Comparison of ENCODE assay signal across 8 cellular contexts in the genomic region with DNA sequence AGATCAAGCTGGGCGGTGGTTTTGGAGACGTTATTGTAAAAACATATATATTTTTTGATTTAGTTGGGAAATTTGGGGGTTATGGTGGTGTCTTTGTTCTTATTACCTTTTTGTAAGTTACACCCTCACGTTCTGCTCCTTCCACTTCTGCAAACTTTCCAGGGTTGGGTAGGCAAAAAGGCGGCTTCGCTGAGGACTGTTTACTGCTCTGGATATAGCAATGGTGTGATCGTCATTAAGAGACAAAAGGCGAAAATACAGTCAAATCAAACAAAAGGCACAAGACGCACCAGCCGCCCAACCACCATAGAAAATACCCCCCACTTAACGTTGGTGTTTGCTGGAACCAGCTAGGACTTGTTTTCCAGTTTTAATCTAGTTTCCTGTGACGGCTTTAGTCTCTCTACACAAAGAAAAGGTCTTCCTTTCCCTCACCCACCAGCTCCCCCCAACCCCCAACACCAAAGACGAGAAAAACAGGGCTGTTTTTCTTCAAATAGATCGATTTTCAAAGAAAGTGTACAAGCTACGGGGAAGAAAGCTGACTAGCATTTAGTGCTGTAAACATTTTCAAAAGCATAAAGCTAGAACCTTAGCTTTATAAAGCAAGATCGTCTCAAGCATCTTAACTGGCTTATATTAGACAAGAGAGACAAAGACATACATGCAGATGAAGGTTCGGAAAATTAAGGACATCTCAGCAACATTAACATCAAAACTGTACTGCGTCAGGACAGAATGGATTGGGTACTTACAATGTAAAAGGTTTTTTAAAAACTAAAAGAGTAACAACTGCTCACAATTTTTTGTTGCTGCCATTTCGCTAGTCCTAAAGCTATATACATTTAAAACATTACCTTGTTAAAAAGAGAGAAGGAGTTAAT. TPM values are rescaled to one million over a fixed set of nuclear protein-coding genes. Genes with fewer than 3 reads are reported as not detected.
DNase-seq lines count a peak whose midpoint lies in the region; TF ChIP-seq lines count a peak whose summit lies in the region.

No MANE protein-coding gene starts in this region.

- POLR2A ChIA-PET in Caco-2 (lab: Charles Lee) = interaction anchor here (0.5 to 2.2 kb wide), 5 partner anchors 8 to 1714 kb away, joined by 4 to 17 read pairs (median 10); a partner anchor contains a TSS

- TF ChIP-seq CTCF in Caco-2 (IDR thresholded peaks at IDR 0.05; ENCODE audit: insufficient read depth in 1 of 2, low read depth in 1 of 2, low read length in 1 of 2, severe bottlenecking in 1 of 2, unreplicated experiment in 1 of 2) = no peak
- TF ChIP-seq CTCF in LNCaP clone FGC (IDR thresholded peaks at IDR 0.05; ENCODE audit: control insufficient read depth, extremely low read depth, insufficient read depth) = no peak
- TF ChIP-seq CTCF in coronary artery (IDR thresholded peaks at IDR 0.05) = no peak
- no peak for TF ChIP-seq CTCF in tibial artery (IDR thresholded peaks at IDR 0.05)

- H3K27me3 Mint-ChIP-seq in Caco-2 (ENCODE audit: insufficient read depth, unreplicated experiment) = no peaks in the 10 kb centered on the region
- no peaks in the 10 kb centered on the region for H3K27me3 Mint-ChIP-seq in T-helper 2 cell treated with Interferon-gamma antibody and Interleukin-4, amounts not matched to agents 5 μg/mL and 100 μg/mL, for 36 hours (ENCODE audit: low read depth)

- CTCF ChIA-PET in Caco-2 (lab: Charles Lee) = interaction anchor here (0.6 to 3.1 kb wide), 4 partner anchors 8 to 87 kb away, joined by 3 to 46 read pairs (median 6); a partner anchor contains a TSS

- H3K27ac ChIP-seq in coronary artery (peak overlapping the region; percentile 100), tibial artery (peak overlapping the region; percentile 100)

- H3K4me3 Mint-ChIP-seq in Caco-2 (ENCODE audit: unreplicated experiment) = peak overlapping the region; percentile 81
- H3K4me3 Mint-ChIP-seq in T-helper 2 cell treated with Interferon-gamma antibody and Interleukin-4, amounts not matched to agents 5 μg/mL and 100 μg/mL, for 36 hours = peak overlapping the region; percentile 86

- TSS peak; percentile 47 for BruUV-seq in Caco-2 (replicated peaks; lab: Mats Ljungman, UMichigan)

- intact Hi-C loops in Caco-2 (cut with micrococcal nuclease; ENCODE audit: unreplicated experiment) = loop anchor here (10.0 kb wide), 1 partner anchor 733 kb away; no protein-coding TSS in a partner anchor
- intact Hi-C loops in tibial artery (cut with DNase I; ENCODE audit: low total_unique reads) = no loop called here

- H3K9me3 Mint-ChIP-seq in Caco-2 (ENCODE audit: unreplicated experiment) = no peaks in the 10 kb centered on the region
- no peaks in the 10 kb centered on the region for H3K9me3 Mint-ChIP-seq in T-helper 2 cell treated with Interferon-gamma antibody and Interleukin-4, amounts not matched to agents 5 μg/mL and 100 μg/mL, for 36 hours

- H3K4me1 ChIP-seq in Caco-2 (peaks cover 29% of the 10 kb centered on the region), tibial artery (peaks cover 0 to 42% (median 36%) of the 10 kb centered on the region in 4 donors)

- peaks cover 28% of the 10 kb centered on the region for H3K4me1 Mint-ChIP-seq in Caco-2 (ENCODE audit: low read depth, unreplicated experiment)
- H3K4me1 Mint-ChIP-seq in T-helper 2 cell treated with Interferon-gamma antibody and Interleukin-4, amounts not matched to agents 5 μg/mL and 100 μg/mL, for 36 hours (ENCODE audit: low read depth) = peaks cover 29% of the 10 kb centered on the region

- DNase-seq in Caco-2 = no peak
- DNase-seq in LNCaP clone FGC (ENCODE audit: low read depth) = no peak
- DNase-seq in T-helper 2 cell treated with Interferon-gamma antibody and Interleukin-4, amounts not matched to agents 5 μg/mL and 100 μg/mL, for 36 hours (ENCODE audit: low spot score) = no peak
- no peak for DNase-seq in coronary artery (ENCODE audit: low spot score)
- peak; percentile 64 for DNase-seq in medulla oblongata (ENCODE audit: extremely low spot score)
- DNase-seq in tibial artery = no peak
- no peak for DNase-seq in GM19240 (ENCODE audit: insufficient read length, low spot score)
- no peak for DNase-seq in cerebellar cortex (ENCODE audit: low spot score)

- peak overlapping the region; percentile 96 for H3K27ac Mint-ChIP-seq in Caco-2 (ENCODE audit: unreplicated experiment)
- H3K27ac Mint-ChIP-seq in T-helper 2 cell treated with Interferon-gamma antibody and Interleukin-4, amounts not matched to agents 5 μg/mL and 100 μg/mL, for 36 hours = peak overlapping the region; percentile 98

- peak overlapping the region; percentile 80 for H3K4me3 ChIP-seq in Caco-2 (ENCODE audit: low read depth, low read length)
- H3K4me3 ChIP-seq in LNCaP clone FGC (ENCODE audit: low read depth, low read length) = peak overlapping the region; percentile 62
- H3K4me3 ChIP-seq in coronary artery = peak overlapping the region; percentile 94
- peak overlapping the region; percentile 90 to 91 for H3K4me3 ChIP-seq in tibial artery

- H3K36me3 ChIP-seq in Caco-2 (ENCODE audit: control insufficient read depth, insufficient read depth, low read length) (no peaks in the 10 kb centered on the region; the same call in 1 of the 2 replicates), tibial artery (peaks cover 0 to 6% (median 0%) of the 10 kb centered on the region in 3 donors)

- H3K36me3 Mint-ChIP-seq in Caco-2 (ENCODE audit: insufficient read depth, unreplicated experiment) = peaks cover 62% of the 10 kb centered on the region
- peaks cover 39% of the 10 kb centered on the region for H3K36me3 Mint-ChIP-seq in T-helper 2 cell treated with Interferon-gamma antibody and Interleukin-4, amounts not matched to agents 5 μg/mL and 100 μg/mL, for 36 hours (ENCODE audit: low read depth)

- H3K27me3 ChIP-seq in Caco-2 (replicated peaks; ENCODE audit: control insufficient read depth, insufficient read depth, low read length) (no peaks in the 10 kb centered on the region), tibial artery (no peaks in the 10 kb centered on the region)

- H3K9me3 ChIP-seq in Caco-2 (no peaks in the 10 kb centered on the region), tibial artery (no peaks in the 10 kb centered on the region)

RNA-seq across cellular contexts. Expression of a gene that starts 2.0 kb away (rescaled TPM):
- 16.8 and 17.6 TPM in 2 replicates for total RNA-seq in Caco-2 (2022)

RNA-seq across cellular contexts. Expression of a gene that starts 8.4 kb away (rescaled TPM):
- total RNA-seq in Caco-2 (2022) = 33.8 and 36.7 TPM in 2 replicates

RNA-seq across cellular contexts. Expression of a gene that starts 56.8 kb away (rescaled TPM):
- total RNA-seq in Caco-2 (2022) = 0.20 TPM in 1 of 2 replicates, not detected in the other
